Comparison of ENCODE assay signal across 1 cellular context in genomic region chr12:56221757-56222530, GRCh38.
TF ChIP-seq lines count a peak whose summit lies in the region.

Gene RNF41 (minus strand): TSS chr12:56221922. CDS start chr12:56214047, 7,875 bp downstream.

TF ChIP-seq in GM12878, 131 proteins besides CTCF, POLR2A, EP300 and RAD21 (continued from another document):
- TF ChIP-seq ZBTB40 (IDR thresholded peaks at IDR 0.05; ENCODE audit: borderline replicate concordance) = peak; percentile 85; the same call in 1 of the 2 replicates
- TF ChIP-seq SUZ12 (IDR thresholded peaks at IDR 0.05; ENCODE audit: unreplicated experiment) = no peak
- TF ChIP-seq, protein P1, sequence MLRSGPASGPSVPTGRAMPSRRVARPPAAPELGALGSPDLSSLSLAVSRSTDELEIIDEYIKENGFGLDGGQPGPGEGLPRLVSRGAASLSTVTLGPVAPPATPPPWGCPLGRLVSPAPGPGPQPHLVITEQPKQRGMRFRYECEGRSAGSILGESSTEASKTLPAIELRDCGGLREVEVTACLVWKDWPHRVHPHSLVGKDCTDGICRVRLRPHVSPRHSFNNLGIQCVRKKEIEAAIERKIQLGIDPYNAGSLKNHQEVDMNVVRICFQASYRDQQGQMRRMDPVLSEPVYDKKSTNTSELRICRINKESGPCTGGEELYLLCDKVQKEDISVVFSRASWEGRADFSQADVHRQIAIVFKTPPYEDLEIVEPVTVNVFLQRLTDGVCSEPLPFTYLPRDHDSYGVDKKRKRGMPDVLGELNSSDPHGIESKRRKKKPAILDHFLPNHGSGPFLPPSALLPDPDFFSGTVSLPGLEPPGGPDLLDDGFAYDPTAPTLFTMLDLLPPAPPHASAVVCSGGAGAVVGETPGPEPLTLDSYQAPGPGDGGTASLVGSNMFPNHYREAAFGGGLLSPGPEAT (IDR thresholded peaks at IDR 0.05; ENCODE audit: low read depth) = 0 out of 2 replicates have a peak, but pooled peaks have one; percentile 10
- TF ChIP-seq FOS (IDR thresholded peaks at IDR 0.05; ENCODE audit: borderline replicate concordance, extremely low read depth, insufficient read length) = no peak
- no peak for TF ChIP-seq ZBTB4 (CRISPR knock-in tag; IDR thresholded peaks at IDR 0.05)
- TF ChIP-seq HCFC1 (IDR thresholded peaks at IDR 0.05; ENCODE audit: low read length) = 0 out of 2 replicates have a peak, but pooled peaks have one; percentile 12
- TF ChIP-seq TAF1 (IDR thresholded peaks at IDR 0.05; ENCODE audit: borderline replicate concordance, low read depth, low read length) = peak; percentile 58; the same call in 1 of the 2 replicates
- TF ChIP-seq MYC (IDR thresholded peaks at IDR 0.05; ENCODE audit: insufficient read depth, insufficient read length, insufficient replicate concordance, low read length, severe bottlenecking) = no peak
- no peak for TF ChIP-seq STAT3 (IDR thresholded peaks at IDR 0.05; ENCODE audit: low read depth, low read length)
- TF ChIP-seq POLR2AphosphoS5 (IDR thresholded peaks at IDR 0.05; ENCODE audit: low read length) = peak; percentile 90
- TF ChIP-seq HDGF (IDR thresholded peaks at IDR 0.05) = no peak
- no peak for TF ChIP-seq KLF5 (IDR thresholded peaks at IDR 0.05; ENCODE audit: partially characterized antibody)
- no peak for TF ChIP-seq USF2 (IDR thresholded peaks at IDR 0.05; ENCODE audit: borderline replicate concordance, low read depth, low read length)
- no peak for TF ChIP-seq PAX8 (IDR thresholded peaks at IDR 0.05)
- 0 out of 2 replicates have a peak, but pooled peaks have one; percentile 48 for TF ChIP-seq POLR2AphosphoS2 (IDR thresholded peaks at IDR 0.05; ENCODE audit: low read depth, low read length)
- TF ChIP-seq NRF1 (conservative IDR thresholded peaks at IDR 0.05; ENCODE audit: low read depth, low read length) = peak; percentile 17; the same call in 1 of the 2 replicates
- TF ChIP-seq REST (IDR thresholded peaks at IDR 0.05; ENCODE audit: low read depth, low read length) = no peak
TF ChIP-seq in GM12878: peak in this region for 30.
